Comparison of ENCODE assay signal across 14 cellular contexts in genomic region chr6:74249658-74250057, GRCh38.
DNase-seq lines count a peak whose midpoint lies in the region; ATAC-seq, FAIRE-seq and TF ChIP-seq lines count a peak whose summit lies in the region.
"Had no signal": no experiment of that assay in that cellular context is flagged by ENCODE, and none has a peak within 500 bp of the region (broad histone marks: within the 10 kb centered on the region; RNA-seq: fewer than 3 reads in every experiment).

No MANE protein-coding gene starts in this region.

- WGBS in stomach, 5 donors: 23 to 35% (median 27%) methylated on average over 2 of the region's 2 CpGs
- 5% methylated on average over 2 of the region's 2 CpGs for WGBS in SK-N-SH (ENCODE audit: low lambda C conversion rate)

- TF ChIP-seq RAD21 in SK-N-SH (IDR thresholded peaks at IDR 0.05; ENCODE audit: low read length): no peak

- no peak overlapping the region for H3K9ac ChIP-seq in SK-N-SH

- H3K79me2 ChIP-seq in SK-N-SH (ENCODE audit: insufficient read depth): no peaks in the 10 kb centered on the region

- CTCF ChIA-PET in SK-N-SH (lab: Yijun Ruan, JAX): no interaction called here

- intact Hi-C loops in stomach (cut with DNase I; ENCODE audit: low total_unique reads): no loop called here

- TF ChIP-seq CTCF in stomach (IDR thresholded peaks at IDR 0.05) (no peak), SK-N-SH (IDR thresholded peaks at IDR 0.05) (no peak)

- H3K27me3 ChIP-seq in stomach (no peaks in the 10 kb centered on the region), SK-N-SH (ENCODE audit: insufficient read depth) (no peaks in the 10 kb centered on the region)
- H3K27me3 ChIP-seq: left lung, tibial artery had no signal

- H3F3A ChIP-seq in SK-N-SH (replicated peaks; ENCODE audit: insufficient read depth): no peaks in the 10 kb centered on the region

- H3K36me3 ChIP-seq in stomach (no peaks in the 10 kb centered on the region), SK-N-SH (replicated peaks in 1 of 2; ENCODE audit: control insufficient read depth in 1 of 2, insufficient read depth in 2 of 2, low read length in 1 of 2) (no peaks in the 10 kb centered on the region)
- H3K36me3 ChIP-seq: left lung, tibial artery had no signal

- no peak overlapping the region for H2AFZ ChIP-seq in SK-N-SH (ENCODE audit: low read depth)

- no peak overlapping the region for H3K4me3 ChIP-seq in stomach
- no peak overlapping the region for H3K4me3 ChIP-seq in SK-N-SH (ENCODE audit: low read depth in 2 of 2, low read length in 1 of 2)
- H3K4me3 ChIP-seq: left lung, tibial artery had no signal

- H3K9me3 ChIP-seq in stomach (no peaks in the 10 kb centered on the region), SK-N-SH (no peaks in the 10 kb centered on the region)
- H3K9me3 ChIP-seq: left lung, tibial artery had no signal

- no peak for TF ChIP-seq POLR2A in stomach (IDR thresholded peaks at IDR 0.05)

- no peaks in the 10 kb centered on the region for H3K9me2 ChIP-seq in SK-N-SH

- H4K20me1 ChIP-seq in SK-N-SH (ENCODE audit: insufficient read depth): no peaks in the 10 kb centered on the region

- H3K4me1 ChIP-seq in stomach (peaks cover 0 to 13% (median 0%) of the 10 kb centered on the region in 4 donors), SK-N-SH (ENCODE audit: control insufficient read depth in 1 of 2, insufficient read depth in 2 of 2, low read depth in 1 of 2, low read length in 1 of 2) (no peaks in the 10 kb centered on the region; a peak in 1 of 4 replicates)
- H3K4me1 ChIP-seq: left lung, tibial artery had no signal

- DNase-seq in astrocyte of the hippocampus (ENCODE audit: low read depth, low spot score) (peak; percentile 4), NCI-H2227 (lab: John Stamatoyannopoulos, UW; ENCODE audit: unreplicated experiment) (no peak), stomach (no peak), SK-N-SH (no peak)
- no peak for DNase-seq in activated CD8-positive, alpha-beta memory T cell treated with anti-CD3 and anti-CD28 coated beads, Interleukin-2, amount 50 U/mL, for 4 hours
- DNase-seq: activated CD4-positive, alpha-beta T cell treated with anti-CD3 and anti-CD28 coated beads, Interleukin-2, amount 10 ng/mL, durations not matched to agents 24 days and 14 days; left lung; SHP77 treated with DMSO at 0.1 percent for 48 hours; tibial artery had no signal

- H3K27ac ChIP-seq in stomach: no peak overlapping the region
- H3K27ac ChIP-seq in SK-N-SH (ENCODE audit: low read depth in 2 of 2, low read length in 1 of 2): no peak overlapping the region
- H3K27ac ChIP-seq: epithelial cell of prostate, left lung, tibial artery had no signal

- POLR2A ChIA-PET in SK-N-SH (lab: Yijun Ruan, JAX): no interaction called here

- FAIRE-seq in A204.1 (lab: Jason Lieb, UNC): peak; percentile 16
- FAIRE-seq: G401.6 had no signal

- peak; percentile 80 for ATAC-seq in GM19395 (IDR thresholded peaks at IDR 0.05; ENCODE audit: unreplicated experiment)
- peak; percentile 85 for ATAC-seq in HG03159 (IDR thresholded peaks at IDR 0.05; ENCODE audit: unreplicated experiment)
- ATAC-seq: left lung had no signal

- no peak overlapping the region for H3K4me2 ChIP-seq in SK-N-SH

- no peak for TF ChIP-seq EP300 in stomach (IDR thresholded peaks at IDR 0.05)
- no peak for TF ChIP-seq EP300 in SK-N-SH (IDR thresholded peaks at IDR 0.05; ENCODE audit: borderline replicate concordance in 1 of 2, low read depth in 1 of 2, low read length in 1 of 2)

TF ChIP-seq in SK-N-SH, 30 proteins besides CTCF, POLR2A, EP300 and RAD21:
- TF ChIP-seq MAX (IDR thresholded peaks at IDR 0.05; ENCODE audit: low read depth) (no peak), NRF1 (IDR thresholded peaks at IDR 0.05; ENCODE audit: low read depth, low read length) (no peak), SIN3A (IDR thresholded peaks at IDR 0.05; ENCODE audit: borderline replicate concordance, low read depth, low read length) (no peak), TEAD4 (IDR thresholded peaks at IDR 0.05; ENCODE audit: borderline replicate concordance, insufficient read depth) (no peak), ELF1 (IDR thresholded peaks at IDR 0.05) (no peak), RFX5 (IDR thresholded peaks at IDR 0.05; ENCODE audit: low read length) (no peak), TAF1 (IDR thresholded peaks at IDR 0.05; ENCODE audit: borderline replicate concordance, low read depth, low read length) (no peak), USF1 (IDR thresholded peaks at IDR 0.05; ENCODE audit: borderline replicate concordance, low read depth) (no peak), CHD2 (IDR thresholded peaks at IDR 0.05; ENCODE audit: low read length, partially characterized antibody) (no peak), SMC3 (IDR thresholded peaks at IDR 0.05; ENCODE audit: low read depth, low read length) (no peak), IRF3 (IDR thresholded peaks at IDR 0.05; ENCODE audit: low read depth, low read length) (no peak), YY1 (IDR thresholded peaks at IDR 0.05; ENCODE audit: low read depth) (no peak), TCF12 (IDR thresholded peaks at IDR 0.05) (no peak), POLR2AphosphoS5 (IDR thresholded peaks at IDR 0.05; ENCODE audit: low read depth, low read length) (no peak), FOXJ3 (CRISPR knock-in tag; IDR thresholded peaks at IDR 0.05) (no peak), MEF2A (IDR thresholded peaks at IDR 0.05; ENCODE audit: borderline replicate concordance, low read depth) (no peak), GATA2 (CRISPR knock-in tag; IDR thresholded peaks at IDR 0.05) (no peak), USF2 (IDR thresholded peaks at IDR 0.05; ENCODE audit: borderline replicate concordance, low read depth, low read length) (no peak), MXI1 (IDR thresholded peaks at IDR 0.05; ENCODE audit: low read depth, low read length) (no peak), ZBTB33 (IDR thresholded peaks at IDR 0.05; ENCODE audit: borderline replicate concordance, low read depth) (no peak)
TF ChIP-seq in SK-N-SH: peak in this region for 0.
